Comparison of ENCODE assay signal across 1 cellular context in the genomic region with DNA sequence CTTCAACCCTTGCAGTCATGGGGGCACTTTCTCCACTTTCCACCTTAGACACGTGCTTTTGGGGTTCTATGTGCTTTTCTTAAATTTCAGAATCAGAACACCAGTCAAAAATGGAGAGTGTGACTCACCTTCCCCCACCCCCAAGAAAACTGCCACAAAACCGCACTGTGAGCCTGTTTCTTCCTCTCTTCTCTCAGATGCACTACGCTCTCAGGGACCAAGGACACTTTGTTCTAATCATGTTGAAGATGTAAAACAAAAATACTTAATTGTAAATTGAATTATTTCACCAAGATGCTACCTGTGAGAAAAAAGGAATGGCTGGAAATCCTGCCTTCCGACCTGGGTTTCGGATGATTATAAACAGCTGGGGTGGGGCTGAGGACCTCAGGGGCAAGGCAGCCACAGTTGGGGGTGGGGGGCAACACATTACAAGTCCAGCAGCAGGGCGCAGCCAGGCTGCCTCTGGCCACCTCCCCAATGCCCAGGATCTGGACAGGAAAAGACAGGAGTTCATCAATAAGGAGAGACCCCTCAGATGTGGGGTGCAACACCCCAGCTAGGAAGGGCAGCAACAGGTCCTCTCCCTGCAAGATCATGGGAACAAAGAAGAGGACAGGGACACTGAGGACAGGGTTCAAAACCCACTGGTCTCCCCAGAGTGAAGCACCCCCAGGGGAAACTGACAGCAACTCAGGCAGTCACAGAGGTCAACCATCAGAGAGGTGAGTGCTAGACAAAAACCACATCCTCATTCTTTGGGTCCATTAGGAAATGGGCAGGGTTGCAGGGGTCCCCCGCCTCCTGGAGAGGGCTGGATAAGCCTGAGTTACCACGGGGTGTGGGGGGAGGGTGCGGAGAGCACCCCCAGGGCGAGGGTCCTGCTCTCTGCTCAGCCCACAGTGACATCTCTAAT.
A peak's percentile ranks its signal among the peaks of the same experiment; 100 is the strongest.
TF ChIP-seq lines count a peak whose summit lies in the region.

No MANE protein-coding gene starts in this region.

TF ChIP-seq in GM12878, 131 proteins besides CTCF, POLR2A, EP300 and RAD21 (continued from another document):
- TF ChIP-seq, protein P1, sequence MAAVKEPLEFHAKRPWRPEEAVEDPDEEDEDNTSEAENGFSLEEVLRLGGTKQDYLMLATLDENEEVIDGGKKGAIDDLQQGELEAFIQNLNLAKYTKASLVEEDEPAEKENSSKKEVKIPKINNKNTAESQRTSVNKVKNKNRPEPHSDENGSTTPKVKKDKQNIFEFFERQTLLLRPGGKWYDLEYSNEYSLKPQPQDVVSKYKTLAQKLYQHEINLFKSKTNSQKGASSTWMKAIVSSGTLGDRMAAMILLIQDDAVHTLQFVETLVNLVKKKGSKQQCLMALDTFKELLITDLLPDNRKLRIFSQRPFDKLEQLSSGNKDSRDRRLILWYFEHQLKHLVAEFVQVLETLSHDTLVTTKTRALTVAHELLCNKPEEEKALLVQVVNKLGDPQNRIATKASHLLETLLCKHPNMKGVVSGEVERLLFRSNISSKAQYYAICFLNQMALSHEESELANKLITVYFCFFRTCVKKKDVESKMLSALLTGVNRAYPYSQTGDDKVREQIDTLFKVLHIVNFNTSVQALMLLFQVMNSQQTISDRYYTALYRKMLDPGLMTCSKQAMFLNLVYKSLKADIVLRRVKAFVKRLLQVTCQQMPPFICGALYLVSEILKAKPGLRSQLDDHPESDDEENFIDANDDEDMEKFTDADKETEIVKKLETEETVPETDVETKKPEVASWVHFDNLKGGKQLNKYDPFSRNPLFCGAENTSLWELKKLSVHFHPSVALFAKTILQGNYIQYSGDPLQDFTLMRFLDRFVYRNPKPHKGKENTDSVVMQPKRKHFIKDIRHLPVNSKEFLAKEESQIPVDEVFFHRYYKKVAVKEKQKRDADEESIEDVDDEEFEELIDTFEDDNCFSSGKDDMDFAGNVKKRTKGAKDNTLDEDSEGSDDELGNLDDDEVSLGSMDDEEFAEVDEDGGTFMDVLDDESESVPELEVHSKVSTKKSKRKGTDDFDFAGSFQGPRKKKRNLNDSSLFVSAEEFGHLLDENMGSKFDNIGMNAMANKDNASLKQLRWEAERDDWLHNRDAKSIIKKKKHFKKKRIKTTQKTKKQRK (IDR thresholded peaks at IDR 0.05; ENCODE audit: low read depth, low read length) = no peak
- TF ChIP-seq, protein P2, sequence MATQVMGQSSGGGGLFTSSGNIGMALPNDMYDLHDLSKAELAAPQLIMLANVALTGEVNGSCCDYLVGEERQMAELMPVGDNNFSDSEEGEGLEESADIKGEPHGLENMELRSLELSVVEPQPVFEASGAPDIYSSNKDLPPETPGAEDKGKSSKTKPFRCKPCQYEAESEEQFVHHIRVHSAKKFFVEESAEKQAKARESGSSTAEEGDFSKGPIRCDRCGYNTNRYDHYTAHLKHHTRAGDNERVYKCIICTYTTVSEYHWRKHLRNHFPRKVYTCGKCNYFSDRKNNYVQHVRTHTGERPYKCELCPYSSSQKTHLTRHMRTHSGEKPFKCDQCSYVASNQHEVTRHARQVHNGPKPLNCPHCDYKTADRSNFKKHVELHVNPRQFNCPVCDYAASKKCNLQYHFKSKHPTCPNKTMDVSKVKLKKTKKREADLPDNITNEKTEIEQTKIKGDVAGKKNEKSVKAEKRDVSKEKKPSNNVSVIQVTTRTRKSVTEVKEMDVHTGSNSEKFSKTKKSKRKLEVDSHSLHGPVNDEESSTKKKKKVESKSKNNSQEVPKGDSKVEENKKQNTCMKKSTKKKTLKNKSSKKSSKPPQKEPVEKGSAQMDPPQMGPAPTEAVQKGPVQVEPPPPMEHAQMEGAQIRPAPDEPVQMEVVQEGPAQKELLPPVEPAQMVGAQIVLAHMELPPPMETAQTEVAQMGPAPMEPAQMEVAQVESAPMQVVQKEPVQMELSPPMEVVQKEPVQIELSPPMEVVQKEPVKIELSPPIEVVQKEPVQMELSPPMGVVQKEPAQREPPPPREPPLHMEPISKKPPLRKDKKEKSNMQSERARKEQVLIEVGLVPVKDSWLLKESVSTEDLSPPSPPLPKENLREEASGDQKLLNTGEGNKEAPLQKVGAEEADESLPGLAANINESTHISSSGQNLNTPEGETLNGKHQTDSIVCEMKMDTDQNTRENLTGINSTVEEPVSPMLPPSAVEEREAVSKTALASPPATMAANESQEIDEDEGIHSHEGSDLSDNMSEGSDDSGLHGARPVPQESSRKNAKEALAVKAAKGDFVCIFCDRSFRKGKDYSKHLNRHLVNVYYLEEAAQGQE (IDR thresholded peaks at IDR 0.05; ENCODE audit: low read depth, low read length) = no peak
- no peak; the same call in 1 of the 2 replicates for TF ChIP-seq SMARCA5 (IDR thresholded peaks at IDR 0.05)
- no peak for TF ChIP-seq CEBPB (IDR thresholded peaks at IDR 0.05; ENCODE audit: borderline replicate concordance in 1 of 2, low read depth in 2 of 2, low read length in 2 of 2)
- TF ChIP-seq ZNF622 (IDR thresholded peaks at IDR 0.05) = no peak
- peak; percentile 42; the same call in 1 of the 2 replicates for TF ChIP-seq POLR2AphosphoS5 (IDR thresholded peaks at IDR 0.05; ENCODE audit: low read length)
- TF ChIP-seq BRCA1 (IDR thresholded peaks at IDR 0.05; ENCODE audit: low read depth, low read length) = no peak
- no peak for TF ChIP-seq NR2C2 (IDR thresholded peaks at IDR 0.05; ENCODE audit: borderline replicate concordance, control insufficient read depth, insufficient read length, low read depth)
- TF ChIP-seq, protein P3, sequence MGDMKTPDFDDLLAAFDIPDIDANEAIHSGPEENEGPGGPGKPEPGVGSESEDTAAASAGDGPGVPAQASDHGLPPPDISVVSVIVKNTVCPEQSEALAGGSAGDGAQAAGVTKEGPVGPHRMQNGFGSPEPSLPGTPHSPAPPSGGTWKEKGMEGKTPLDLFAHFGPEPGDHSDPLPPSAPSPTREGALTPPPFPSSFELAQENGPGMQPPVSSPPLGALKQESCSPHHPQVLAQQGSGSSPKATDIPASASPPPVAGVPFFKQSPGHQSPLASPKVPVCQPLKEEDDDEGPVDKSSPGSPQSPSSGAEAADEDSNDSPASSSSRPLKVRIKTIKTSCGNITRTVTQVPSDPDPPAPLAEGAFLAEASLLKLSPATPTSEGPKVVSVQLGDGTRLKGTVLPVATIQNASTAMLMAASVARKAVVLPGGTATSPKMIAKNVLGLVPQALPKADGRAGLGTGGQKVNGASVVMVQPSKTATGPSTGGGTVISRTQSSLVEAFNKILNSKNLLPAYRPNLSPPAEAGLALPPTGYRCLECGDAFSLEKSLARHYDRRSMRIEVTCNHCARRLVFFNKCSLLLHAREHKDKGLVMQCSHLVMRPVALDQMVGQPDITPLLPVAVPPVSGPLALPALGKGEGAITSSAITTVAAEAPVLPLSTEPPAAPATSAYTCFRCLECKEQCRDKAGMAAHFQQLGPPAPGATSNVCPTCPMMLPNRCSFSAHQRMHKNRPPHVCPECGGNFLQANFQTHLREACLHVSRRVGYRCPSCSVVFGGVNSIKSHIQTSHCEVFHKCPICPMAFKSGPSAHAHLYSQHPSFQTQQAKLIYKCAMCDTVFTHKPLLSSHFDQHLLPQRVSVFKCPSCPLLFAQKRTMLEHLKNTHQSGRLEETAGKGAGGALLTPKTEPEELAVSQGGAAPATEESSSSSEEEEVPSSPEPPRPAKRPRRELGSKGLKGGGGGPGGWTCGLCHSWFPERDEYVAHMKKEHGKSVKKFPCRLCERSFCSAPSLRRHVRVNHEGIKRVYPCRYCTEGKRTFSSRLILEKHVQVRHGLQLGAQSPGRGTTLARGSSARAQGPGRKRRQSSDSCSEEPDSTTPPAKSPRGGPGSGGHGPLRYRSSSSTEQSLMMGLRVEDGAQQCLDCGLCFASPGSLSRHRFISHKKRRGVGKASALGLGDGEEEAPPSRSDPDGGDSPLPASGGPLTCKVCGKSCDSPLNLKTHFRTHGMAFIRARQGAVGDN (IDR thresholded peaks at IDR 0.05) = peak; percentile 93
